ENCODE assay signal across 8 cellular contexts in the genomic region with DNA sequence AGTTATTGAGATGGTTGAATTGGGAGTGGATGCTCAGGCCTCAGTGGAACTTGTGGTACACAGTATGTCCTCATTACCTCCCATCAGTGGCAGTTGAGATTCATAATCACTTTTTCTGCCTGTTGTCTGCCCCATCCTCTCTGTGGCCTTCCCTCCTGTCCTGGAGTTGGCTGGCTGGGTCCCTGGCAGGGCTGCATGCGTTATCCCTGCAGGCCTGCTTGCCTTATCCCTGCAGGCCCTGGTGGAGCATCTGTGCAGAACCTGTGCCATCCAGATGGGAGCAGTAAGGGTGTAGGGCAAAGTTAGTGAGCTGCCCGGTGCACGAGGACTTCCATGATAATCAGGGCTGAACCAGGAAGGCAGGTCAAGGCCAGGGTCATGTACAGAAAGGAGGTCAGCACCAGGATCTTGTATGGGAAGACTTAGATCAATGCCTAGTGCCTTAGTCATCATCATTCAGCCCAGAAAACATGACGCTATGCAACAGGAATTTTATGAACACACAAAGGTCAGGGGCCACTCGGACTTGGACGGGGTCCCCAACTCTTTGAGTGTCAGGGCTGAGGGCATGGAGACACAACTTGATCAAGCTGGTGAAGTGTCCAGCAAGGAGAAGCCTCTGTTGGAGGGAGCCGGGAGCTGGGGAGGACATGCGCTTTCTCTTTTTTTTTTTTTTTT. TPM values are rescaled to one million over a fixed set of nuclear protein-coding genes. Genes with fewer than 3 reads are reported as not detected.
A peak's percentile ranks its signal among the peaks of the same experiment; 100 is the strongest.
DNase-seq lines count a peak whose midpoint lies in the region; TF ChIP-seq lines count a peak whose summit lies in the region.

No MANE protein-coding gene starts in this region.

- H3K27ac ChIP-seq in ascending aorta = peak overlapping the region; percentile 63 to 82
- H3K27ac ChIP-seq in tibial artery = peak overlapping the region in 1 of 2 donors; percentile 40

- no peak overlapping the region for H3K4me3 Mint-ChIP-seq in activated CD4-positive, alpha-beta T cell treated with anti-CD3 and anti-CD28 coated beads, Interleukin-2, amount 10 ng/mL, durations not matched to agents 24 days and 14 days

- H3K36me3 ChIP-seq in ascending aorta = peaks cover 0 to under 1% of the 10 kb centered on the region in 2 donors
- H3K36me3 ChIP-seq in tibial artery = no peaks in the 10 kb centered on the region

- peaks cover 18 to 63% of the 10 kb centered on the region in 2 donors for H3K4me1 ChIP-seq in ascending aorta
- H3K4me1 ChIP-seq in tibial artery = peaks cover 0 to 72% (median 38%) of the 10 kb centered on the region in 4 donors

- H3K4me1 Mint-ChIP-seq in activated CD4-positive, alpha-beta T cell treated with anti-CD3 and anti-CD28 coated beads, Interleukin-2, amount 10 ng/mL, durations not matched to agents 24 days and 14 days = peaks cover 41% of the 10 kb centered on the region

- H3K36me3 Mint-ChIP-seq in activated CD4-positive, alpha-beta T cell treated with anti-CD3 and anti-CD28 coated beads, Interleukin-2, amount 10 ng/mL, durations not matched to agents 24 days and 14 days (ENCODE audit: low read depth) = peaks cover 36% of the 10 kb centered on the region

- H3K9me3 Mint-ChIP-seq in activated CD4-positive, alpha-beta T cell treated with anti-CD3 and anti-CD28 coated beads, Interleukin-2, amount 10 ng/mL, durations not matched to agents 24 days and 14 days = no peaks in the 10 kb centered on the region

- H3K27me3 ChIP-seq in ascending aorta = no peaks in the 10 kb centered on the region
- no peaks in the 10 kb centered on the region for H3K27me3 ChIP-seq in tibial artery

- H3K27me3 Mint-ChIP-seq in activated CD4-positive, alpha-beta T cell treated with anti-CD3 and anti-CD28 coated beads, Interleukin-2, amount 10 ng/mL, durations not matched to agents 24 days and 14 days = no peaks in the 10 kb centered on the region

- no peak for TF ChIP-seq CTCF in ascending aorta (IDR thresholded peaks at IDR 0.05)
- TF ChIP-seq CTCF in tibial artery (IDR thresholded peaks at IDR 0.05) = no peak

- intact Hi-C loops in activated CD4-positive, alpha-beta T cell treated with anti-CD3 and anti-CD28 coated beads, Interleukin-2, amount 10 ng/mL, durations not matched to agents 24 days and 14 days (cut with micrococcal nuclease) = loop anchor here (5.0 kb wide), 1 partner anchor 44 kb away; no protein-coding TSS in a partner anchor
- intact Hi-C loops in ascending aorta (cut with DNase I) (loop anchor here (2.0 kb wide), 1 partner anchor 44 kb away; no protein-coding TSS in a partner anchor), tibial artery (cut with DNase I; ENCODE audit: low total_unique reads) (no loop called here)

- H3K4me3 ChIP-seq in ascending aorta (no peak overlapping the region), tibial artery (no peak overlapping the region)

- DNase-seq in activated CD4-positive, alpha-beta T cell treated with anti-CD3 and anti-CD28 coated beads, Interleukin-2, amount 10 ng/mL, durations not matched to agents 24 days and 14 days = no peak
- no peak for DNase-seq in activated CD4-positive, alpha-beta T cell treated with anti-CD3 and anti-CD28 coated beads for 4 hours
- DNase-seq in ascending aorta (ENCODE audit: low spot score in 2 of 2) (peak in 1 of 2 donors; percentile 82), kidney glomerular epithelial cell (lab: John Stamatoyannopoulos, UW) (peak; percentile 86), tibial artery (peak; percentile 60 to 84), T-helper 9 cell (no peak), NCI-H1105 treated with DMSO at 0.1 percent for 48 hours (lab: John Stamatoyannopoulos, UW) (no peak), cortex of kidney (lab: John Stamatoyannopoulos, UW) (no peak)

- H3K9me3 ChIP-seq in ascending aorta (no peaks in the 10 kb centered on the region), tibial artery (no peaks in the 10 kb centered on the region)

- peak overlapping the region; percentile 56 for H3K27ac Mint-ChIP-seq in activated CD4-positive, alpha-beta T cell treated with anti-CD3 and anti-CD28 coated beads, Interleukin-2, amount 10 ng/mL, durations not matched to agents 24 days and 14 days

RNA-seq across cellular contexts. Expression of a gene that starts 47.2 kb away (rescaled TPM):
- 92.2 and 93.5 TPM in 2 replicates for total RNA-seq in activated CD4-positive, alpha-beta T cell treated with anti-CD3 and anti-CD28 coated beads, Interleukin-2, amount 10 ng/mL, durations not matched to agents 24 days and 14 days
- 144 TPM for total RNA-seq in ascending aorta

Comparison
In these comparisons a context has a peak if more than half of its experiments do, and no peak if none do; other contexts are left out.
1. DNase-seq: peak in kidney glomerular epithelial cell (single experiment) and tibial artery (2 of 2); none in activated CD4-positive, alpha-beta T cell treated with anti-CD3 and anti-CD28 coated beads, Interleukin-2, amount 10 ng/mL, durations not matched to agents 24 days and 14 days (single experiment), activated CD4-positive, alpha-beta T cell treated with anti-CD3 and anti-CD28 coated beads for 4 hours (0 of 2), T-helper 9 cell (single experiment), NCI-H1105 treated with DMSO at 0.1 percent for 48 hours (single experiment) and cortex of kidney (single experiment).